In genomic region chr22:39665661-39666431, GRCh38 we compare ENCODE assay signal across 16 cellular contexts.
DNase-seq lines count a peak whose midpoint lies in the region; ATAC-seq and TF ChIP-seq lines count a peak whose summit lies in the region.
"Had no signal": no experiment of that assay in that cellular context is flagged by ENCODE, and none has a peak within 500 bp of the region (broad histone marks: within the 10 kb centered on the region; RNA-seq: fewer than 3 reads in every experiment).

No MANE protein-coding gene starts in this region.

- H3K4me1 Mint-ChIP-seq in CD4-positive, CD25-positive, alpha-beta regulatory T cell: peaks cover 0 to 28% (median 7%) of the 10 kb centered on the region in 4 donors
- H3K4me1 Mint-ChIP-seq in GM23338 (peaks cover 20% of the 10 kb centered on the region), MCF 10A (ENCODE audit: insufficient read depth, unreplicated experiment) (no peaks in the 10 kb centered on the region)
- peaks cover 24% of the 10 kb centered on the region for H3K4me1 Mint-ChIP-seq in central memory CD8-positive, alpha-beta T cell
- H3K4me1 Mint-ChIP-seq in naive thymus-derived CD4-positive, alpha-beta T cell: peaks cover 14 to 39% (median 27%) of the 10 kb centered on the region in 7 donors
- H3K4me1 Mint-ChIP-seq in activated CD8-positive, alpha-beta T cell treated with anti-CD3 and anti-CD28 coated beads for 36 hours (ENCODE audit: low read depth): peaks cover 13% of the 10 kb centered on the region

- H3K4me2 ChIP-seq in GM23338: no peak overlapping the region

- H3K27ac ChIP-seq in CD4-positive, CD25-positive, alpha-beta regulatory T cell (ENCODE audit: insufficient read depth, low read length, poor library complexity, severe bottlenecking): no peak overlapping the region
- H3K27ac ChIP-seq in GM23338 (ENCODE audit: low read depth): no peak overlapping the region
- no peak overlapping the region for H3K27ac ChIP-seq in naive thymus-derived CD4-positive, alpha-beta T cell (ENCODE audit: low read depth, low read length)
- H3K27ac ChIP-seq: GM23248, Peyer's patch, SK-N-MC had no signal

- no peak for DNase-seq in CD4-positive, CD25-positive, alpha-beta regulatory T cell
- no peak for DNase-seq in GM23338 (ENCODE audit: low spot score)
- no peak for DNase-seq in central memory CD8-positive, alpha-beta T cell (ENCODE audit: low spot score in 2 of 2)
- DNase-seq in naive thymus-derived CD4-positive, alpha-beta T cell: no peak
- DNase-seq in MCF 10A (ENCODE audit: unreplicated experiment): no peak
- no peak for DNase-seq in activated CD8-positive, alpha-beta T cell treated with anti-CD3 and anti-CD28 coated beads for 36 hours
- DNase-seq: DMS79, NCI-H1436, NCI-H2029, Peyer's patch, Right ventricle myocardium superior had no signal

- H3K36me3 ChIP-seq in CD4-positive, CD25-positive, alpha-beta regulatory T cell (ENCODE audit: control insufficient read depth, insufficient read depth, low read length): no peaks in the 10 kb centered on the region
- H3K36me3 ChIP-seq in GM23338 (ENCODE audit: insufficient read depth): no peaks in the 10 kb centered on the region
- H3K36me3 ChIP-seq in naive thymus-derived CD4-positive, alpha-beta T cell (ENCODE audit: control insufficient read depth in 2 of 3, insufficient read depth in 3 of 3, low read length in 3 of 3): peaks cover 0 to 35% (median 0%) of the 10 kb centered on the region in 3 experiments
- H3K36me3 ChIP-seq: Peyer's patch had no signal

- BruUV-seq in MCF 10A (replicated peaks; lab: Mats Ljungman, UMichigan): no TSS peak

- no peaks in the 10 kb centered on the region for H3F3A ChIP-seq in GM23338 (replicated peaks; ENCODE audit: low read depth)

- peaks cover 18% of the 10 kb centered on the region for H3K36me3 Mint-ChIP-seq in CD4-positive, CD25-positive, alpha-beta regulatory T cell
- peaks cover 5% of the 10 kb centered on the region for H3K36me3 Mint-ChIP-seq in GM23338 (ENCODE audit: low read depth)
- H3K36me3 Mint-ChIP-seq in central memory CD8-positive, alpha-beta T cell (ENCODE audit: insufficient read depth): peaks cover 4% of the 10 kb centered on the region
- peaks cover 20 to 55% (median 36%) of the 10 kb centered on the region in 5 donors for H3K36me3 Mint-ChIP-seq in naive thymus-derived CD4-positive, alpha-beta T cell
- H3K36me3 Mint-ChIP-seq in MCF 10A (ENCODE audit: insufficient read depth, unreplicated experiment): peaks cover 4% of the 10 kb centered on the region
- H3K36me3 Mint-ChIP-seq in activated CD8-positive, alpha-beta T cell treated with anti-CD3 and anti-CD28 coated beads for 36 hours (ENCODE audit: low read depth): no peaks in the 10 kb centered on the region

- H2AFZ ChIP-seq in GM23338: no peak overlapping the region
- H2AFZ ChIP-seq: GM23248 had no signal

- H3K27me3 ChIP-seq in CD4-positive, CD25-positive, alpha-beta regulatory T cell (ENCODE audit: control insufficient read depth, insufficient read depth, low read length): no peaks in the 10 kb centered on the region
- peaks cover 15% of the 10 kb centered on the region for H3K27me3 ChIP-seq in GM23338 (ENCODE audit: insufficient read depth)
- H3K27me3 ChIP-seq in naive thymus-derived CD4-positive, alpha-beta T cell (ENCODE audit: control insufficient read depth in 2 of 2, insufficient read depth in 2 of 2, low read length in 2 of 2): no peaks in the 10 kb centered on the region

- H3K79me2 ChIP-seq in GM23338 (replicated peaks; ENCODE audit: insufficient read depth): no peaks in the 10 kb centered on the region

- H3K27me3 Mint-ChIP-seq in CD4-positive, CD25-positive, alpha-beta regulatory T cell: peaks cover 5% of the 10 kb centered on the region
- H3K27me3 Mint-ChIP-seq in GM23338 (ENCODE audit: insufficient read depth, low read depth, poor library complexity) (peaks cover 36% of the 10 kb centered on the region), MCF 10A (ENCODE audit: insufficient read depth, unreplicated experiment) (peaks cover 13% of the 10 kb centered on the region)
- H3K27me3 Mint-ChIP-seq in central memory CD8-positive, alpha-beta T cell: peaks cover 29% of the 10 kb centered on the region
- peaks cover 0 to 24% (median 4%) of the 10 kb centered on the region in 5 donors for H3K27me3 Mint-ChIP-seq in naive thymus-derived CD4-positive, alpha-beta T cell
- H3K27me3 Mint-ChIP-seq in activated CD8-positive, alpha-beta T cell treated with anti-CD3 and anti-CD28 coated beads for 36 hours: peaks cover 12% of the 10 kb centered on the region

- POLR2A ChIA-PET in naive thymus-derived CD4-positive, alpha-beta T cell (lab: Charles Lee): interaction anchor here (0.6 to 1.0 kb wide), 3 partner anchors 36 to 329 kb away, joined by 3 to 4 read pairs (median 3); partner anchors contain the start of gene FAM83F
- POLR2A ChIA-PET in MCF 10A (lab: Yijun Ruan, JAX): no interaction called here
- POLR2A ChIA-PET in activated CD8-positive, alpha-beta T cell treated with anti-CD3 and anti-CD28 coated beads for 36 hours (lab: Charles Lee): no interaction called here

- TF ChIP-seq CTCF in GM23338 (conservative IDR thresholded peaks at IDR 0.05; ENCODE audit: low read depth in 2 of 2) (no peak), MCF 10A (IDR thresholded peaks at IDR 0.05; ENCODE audit: unreplicated experiment) (no peak)
- no peak for TF ChIP-seq CTCF in activated CD8-positive, alpha-beta T cell treated with anti-CD3 and anti-CD28 coated beads for 36 hours (IDR thresholded peaks at IDR 0.05)

- H3K9me3 ChIP-seq in CD4-positive, CD25-positive, alpha-beta regulatory T cell (ENCODE audit: control insufficient read depth in 2 of 2, low read length in 2 of 2): no peaks in the 10 kb centered on the region
- peaks cover 0 to 8% (median 0%) of the 10 kb centered on the region in 3 experiments for H3K9me3 ChIP-seq in naive thymus-derived CD4-positive, alpha-beta T cell (ENCODE audit: control insufficient read depth in 2 of 3, low read length in 3 of 3)

- CTCF ChIA-PET in naive thymus-derived CD4-positive, alpha-beta T cell (lab: Charles Lee): no interaction called here
- CTCF ChIA-PET in MCF 10A (lab: Yijun Ruan, JAX): no interaction called here
- CTCF ChIA-PET in activated CD8-positive, alpha-beta T cell treated with anti-CD3 and anti-CD28 coated beads for 36 hours (lab: Charles Lee): no interaction called here

- no peak overlapping the region for H3K4me3 ChIP-seq in CD4-positive, CD25-positive, alpha-beta regulatory T cell (ENCODE audit: low read depth, low read length)
- no peak overlapping the region for H3K4me3 ChIP-seq in GM23338
- no peak overlapping the region for H3K4me3 ChIP-seq in naive thymus-derived CD4-positive, alpha-beta T cell (ENCODE audit: low read length)
- H3K4me3 ChIP-seq: GM23248, Peyer's patch, SK-N-MC had no signal

- H3K4me1 ChIP-seq in CD4-positive, CD25-positive, alpha-beta regulatory T cell (ENCODE audit: control insufficient read depth, insufficient read depth, low read length, poor library complexity, severe bottlenecking): peaks cover 21% of the 10 kb centered on the region
- H3K4me1 ChIP-seq in GM23338 (ENCODE audit: insufficient read depth): peaks cover 15% of the 10 kb centered on the region
- peaks cover 0 to 28% of the 10 kb centered on the region in 2 donors for H3K4me1 ChIP-seq in naive thymus-derived CD4-positive, alpha-beta T cell (ENCODE audit: control insufficient read depth in 2 of 2, insufficient read depth in 2 of 2, low read length in 2 of 2)

- H3K4me3 Mint-ChIP-seq in CD4-positive, CD25-positive, alpha-beta regulatory T cell: peak overlapping the region in 3 of 4 donors; percentile 48 to 80 (median 73)
- H3K4me3 Mint-ChIP-seq in GM23338: peak overlapping the region; percentile 65; the same call in 2 of the 3 replicates
- H3K4me3 Mint-ChIP-seq in central memory CD8-positive, alpha-beta T cell: no peak overlapping the region
- peak overlapping the region in 5 of 10 donors; percentile 18 to 64 (median 43) for H3K4me3 Mint-ChIP-seq in naive thymus-derived CD4-positive, alpha-beta T cell
- no peak overlapping the region for H3K4me3 Mint-ChIP-seq in MCF 10A (ENCODE audit: unreplicated experiment)
- H3K4me3 Mint-ChIP-seq in activated CD8-positive, alpha-beta T cell treated with anti-CD3 and anti-CD28 coated beads for 36 hours: no peak overlapping the region

- ATAC-seq in CD4-positive, CD25-positive, alpha-beta regulatory T cell (ENCODE audit: low read depth in 2 of 2): no peak
- ATAC-seq in GM23338 (no peak), GM19023 (IDR thresholded peaks at IDR 0.05; ENCODE audit: unreplicated experiment) (no peak), GM18907 (IDR thresholded peaks at IDR 0.05; ENCODE audit: unreplicated experiment) (no peak)
- ATAC-seq in central memory CD8-positive, alpha-beta T cell (replicated peaks; ENCODE audit: extremely low read depth, poor library complexity, severe bottlenecking): no peak
- no peak for ATAC-seq in naive thymus-derived CD4-positive, alpha-beta T cell
- ATAC-seq in activated CD8-positive, alpha-beta T cell treated with anti-CD3 and anti-CD28 coated beads for 36 hours: no peak

- peaks cover 0 to 8% (median 0%) of the 10 kb centered on the region in 7 donors for H3K9me3 Mint-ChIP-seq in CD4-positive, CD25-positive, alpha-beta regulatory T cell
- H3K9me3 Mint-ChIP-seq in GM23338: peaks cover 4% of the 10 kb centered on the region; the same call in 2 of the 3 replicates
- H3K9me3 Mint-ChIP-seq in central memory CD8-positive, alpha-beta T cell: no peaks in the 10 kb centered on the region
- H3K9me3 Mint-ChIP-seq in naive thymus-derived CD4-positive, alpha-beta T cell: peaks cover 0 to 7% (median 3%) of the 10 kb centered on the region in 11 donors
- peaks cover 12% of the 10 kb centered on the region for H3K9me3 Mint-ChIP-seq in MCF 10A (ENCODE audit: unreplicated experiment)
- no peaks in the 10 kb centered on the region for H3K9me3 Mint-ChIP-seq in activated CD8-positive, alpha-beta T cell treated with anti-CD3 and anti-CD28 coated beads for 36 hours

- H4K20me1 ChIP-seq in GM23338 (replicated peaks; ENCODE audit: insufficient read depth): no peaks in the 10 kb centered on the region

- intact Hi-C loops in naive thymus-derived CD4-positive, alpha-beta T cell (cut with micrococcal nuclease): no loop called here
- intact Hi-C loops in MCF 10A (cut with micrococcal nuclease): no loop called here
- intact Hi-C loops in activated CD8-positive, alpha-beta T cell treated with anti-CD3 and anti-CD28 coated beads for 36 hours (cut with micrococcal nuclease): no loop called here

- no peaks in the 10 kb centered on the region for H3K9me2 ChIP-seq in GM23338 (ENCODE audit: insufficient read depth)

- peak overlapping the region in 1 of 3 donors; percentile 85 for H3K27ac Mint-ChIP-seq in CD4-positive, CD25-positive, alpha-beta regulatory T cell
- H3K27ac Mint-ChIP-seq in GM23338: no peak overlapping the region
- peak overlapping the region; percentile 44 for H3K27ac Mint-ChIP-seq in central memory CD8-positive, alpha-beta T cell (ENCODE audit: low read depth)
- H3K27ac Mint-ChIP-seq in naive thymus-derived CD4-positive, alpha-beta T cell: peak overlapping the region in 8 of 9 donors; percentile 64 to 90 (median 72)
- no peak overlapping the region for H3K27ac Mint-ChIP-seq in MCF 10A (ENCODE audit: low read depth, unreplicated experiment)
- H3K27ac Mint-ChIP-seq in activated CD8-positive, alpha-beta T cell treated with anti-CD3 and anti-CD28 coated beads for 36 hours: no peak overlapping the region
- H3K27ac Mint-ChIP-seq: CD14-positive monocyte had no signal

TF ChIP-seq in GM23338, 12 proteins besides CTCF, POLR2A, EP300 and RAD21 (continues in another document):
- no peak for TF ChIP-seq EZH2phosphoT487 (IDR thresholded peaks at IDR 0.05; ENCODE audit: unreplicated experiment)

Comparison
In these comparisons a context has a peak if more than half of its experiments do, and no peak if none do; other contexts are left out.
1. H3K27ac Mint-ChIP-seq: peak in central memory CD8-positive, alpha-beta T cell (single experiment) and naive thymus-derived CD4-positive, alpha-beta T cell (8 of 9); none in GM23338 (single experiment), MCF 10A (single experiment) and activated CD8-positive, alpha-beta T cell treated with anti-CD3 and anti-CD28 coated beads for 36 hours (single experiment).
2. H3K4me3 Mint-ChIP-seq: peak in CD4-positive, CD25-positive, alpha-beta regulatory T cell (3 of 4) and GM23338 (single experiment); none in central memory CD8-positive, alpha-beta T cell (single experiment), MCF 10A (single experiment) and activated CD8-positive, alpha-beta T cell treated with anti-CD3 and anti-CD28 coated beads for 36 hours (single experiment).